11 cellular contexts compared by ENCODE assay signal in genomic region chr9:1709347-1709746, GRCh38.
DNase-seq lines count a peak whose midpoint lies in the region; ATAC-seq, FAIRE-seq and TF ChIP-seq lines count a peak whose summit lies in the region.
"Had no signal": no experiment of that assay in that cellular context is flagged by ENCODE, and none has a peak within 500 bp of the region (broad histone marks: within the 10 kb centered on the region; RNA-seq: fewer than 3 reads in every experiment).

No MANE protein-coding gene starts in this region.

- WGBS in heart right ventricle, 2 donors: 83 to 93% methylated on average over 1 of the region's 1 CpG
- 69 to 95% (median 90%) methylated on average over 1 of the region's 1 CpG for WGBS in heart left ventricle, 4 donors

- no peak for ATAC-seq in heart right ventricle
- no peak for ATAC-seq in heart left ventricle
- ATAC-seq in upper lobe of right lung: no peak
- no peak for ATAC-seq in HG03342 (IDR thresholded peaks at IDR 0.05; ENCODE audit: unreplicated experiment)
- ATAC-seq: body of pancreas, natural killer cell had no signal

- H3K27me3 ChIP-seq in heart right ventricle: peaks cover 0 to 9% (median 0%) of the 10 kb centered on the region in 7 donors
- no peaks in the 10 kb centered on the region for H3K27me3 ChIP-seq in heart left ventricle
- no peaks in the 10 kb centered on the region for H3K27me3 ChIP-seq in bronchial epithelial cell (ENCODE audit: control insufficient read depth, insufficient read depth, low read length)
- H3K27me3 ChIP-seq in upper lobe of right lung: peaks cover 1% of the 10 kb centered on the region
- H3K27me3 ChIP-seq: body of pancreas had no signal

- H3K27ac ChIP-seq in heart right ventricle (no peak overlapping the region), heart left ventricle (no peak overlapping the region), upper lobe of right lung (no peak overlapping the region)
- H3K27ac ChIP-seq: body of pancreas had no signal

- H3K36me3 ChIP-seq in heart right ventricle (no peaks in the 10 kb centered on the region), heart left ventricle (no peaks in the 10 kb centered on the region), bronchial epithelial cell (ENCODE audit: control insufficient read depth, insufficient read depth, low read length) (no peaks in the 10 kb centered on the region), upper lobe of right lung (no peaks in the 10 kb centered on the region)

- no peaks in the 10 kb centered on the region for H3K9me3 ChIP-seq in heart right ventricle
- no peaks in the 10 kb centered on the region for H3K9me3 ChIP-seq in heart left ventricle
- H3K9me3 ChIP-seq in upper lobe of right lung: no peaks in the 10 kb centered on the region
- H3K9me3 ChIP-seq: body of pancreas had no signal

- in situ Hi-C loops in KBM-7 (cut with MboI; ENCODE audit: low pct_unique_long_range_greater_than_20kb, low sequenced_read_pairs): no loop called here

- TF ChIP-seq CTCF in heart right ventricle (IDR thresholded peaks at IDR 0.05) (peak in 6 of 9 donors; percentile 6 to 34 (median 17)), heart left ventricle (IDR thresholded peaks at IDR 0.05) (peak in 5 of 12 donors; percentile 15 to 30 (median 21)), bronchial epithelial cell (IDR thresholded peaks at IDR 0.05; ENCODE audit: insufficient read depth, low read length, severe bottlenecking) (no peak), upper lobe of right lung (IDR thresholded peaks at IDR 0.05) (peak; percentile 22)

- DNase-seq in heart right ventricle (no peak), heart left ventricle (no peak), KBM-7 (peak; percentile 25), bronchial epithelial cell (ENCODE audit: low read depth) (peak; percentile 23), upper lobe of right lung (no peak), putamen (ENCODE audit: low spot score) (no peak), MV-4-11 (lab: John Stamatoyannopoulos, UW) (no peak)
- DNase-seq: glutamatergic neuron, natural killer cell had no signal

- H3K4me3 ChIP-seq in heart right ventricle: no peak overlapping the region
- H3K4me3 ChIP-seq in heart left ventricle: no peak overlapping the region
- H3K4me3 ChIP-seq in bronchial epithelial cell (ENCODE audit: low read depth, low read length): no peak overlapping the region
- no peak overlapping the region for H3K4me3 ChIP-seq in upper lobe of right lung
- H3K4me3 ChIP-seq: body of pancreas had no signal

- no peak for TF ChIP-seq POLR2A in heart left ventricle (IDR thresholded peaks at IDR 0.05)

- H3K4me1 ChIP-seq in heart right ventricle (no peaks in the 10 kb centered on the region), heart left ventricle (no peaks in the 10 kb centered on the region), upper lobe of right lung (no peaks in the 10 kb centered on the region)
- H3K4me1 ChIP-seq: body of pancreas had no signal

- no peak for FAIRE-seq in bronchial epithelial cell (lab: Jason Lieb, UNC)

- intact Hi-C loops in heart right ventricle (cut with DNase I) (no loop called here), heart left ventricle (cut with DNase I) (no loop called here), upper lobe of right lung (cut with DNase I) (no loop called here)

Comparison
In these comparisons a context has a peak if more than half of its experiments do, and no peak if none do; other contexts are left out.
1. DNase-seq: peak in KBM-7 (single experiment) and bronchial epithelial cell (single experiment); none in heart right ventricle (0 of 2), heart left ventricle (0 of 5), upper lobe of right lung (single experiment), putamen (single experiment) and MV-4-11 (single experiment).